In genomic region chr2:117785740-117786139, GRCh38 we compare ENCODE assay signal across 9 cellular contexts. TPM values are rescaled to one million over a fixed set of nuclear protein-coding genes. Genes with fewer than 3 reads are reported as not detected.
DNase-seq lines count a peak whose midpoint lies in the region; ATAC-seq lines count a peak whose summit lies in the region.
"Had no signal": no experiment of that assay in that cellular context is flagged by ENCODE, and none has a peak within 500 bp of the region (broad histone marks: within the 10 kb centered on the region; RNA-seq: fewer than 3 reads in every experiment).

No MANE protein-coding gene starts in this region.

- H3K9me3 Mint-ChIP-seq in activated naive CD4-positive, alpha-beta T cell treated with anti-CD3 and anti-CD28 coated beads, Interleukin-2, amount 50 U/mL, for 72 hours: peaks cover 10 to 11% of the 10 kb centered on the region in 2 donors
- H3K9me3 Mint-ChIP-seq: T-helper 1 cell treated with Interleukin-12 subunit alpha and Interleukin-12 subunit beta and Interleukin-4 antibody, amounts not matched to agents 30 μg/mL and 1 μg/mL, for 36 hours had no signal

- no peak overlapping the region for H3K27ac Mint-ChIP-seq in activated naive CD4-positive, alpha-beta T cell treated with anti-CD3 and anti-CD28 coated beads, Interleukin-2, amount 50 U/mL, for 72 hours
- H3K27ac Mint-ChIP-seq: T-helper 1 cell treated with Interleukin-12 subunit alpha and Interleukin-12 subunit beta and Interleukin-4 antibody, amounts not matched to agents 30 μg/mL and 1 μg/mL, for 36 hours had no signal

- peak; percentile 39 for DNase-seq in CD1c-positive myeloid dendritic cell (ENCODE audit: extremely low spot score)
- DNase-seq in NCI-H69 (lab: John Stamatoyannopoulos, UW): peak; percentile 51
- peak in 1 of 2 donors; percentile 36 for DNase-seq in activated naive CD4-positive, alpha-beta T cell treated with anti-CD3 and anti-CD28 coated beads, Interleukin-2, amount 50 U/mL, for 72 hours (ENCODE audit: low spot score in 2 of 2)
- peak; percentile 58 for DNase-seq in iris pigment epithelial cell (ENCODE audit: low read depth)
- peak; percentile 35 for DNase-seq in stimulated activated naive CD8-positive, alpha-beta T cell treated with anti-CD3 and anti-CD28 coated beads, Interleukin-15, Interleukin-2, amounts not matched to agents 100 U/mL and 50 U/mL, for 24 hours

- peaks cover 0 to 9% of the 10 kb centered on the region in 2 donors for H3K36me3 Mint-ChIP-seq in activated naive CD4-positive, alpha-beta T cell treated with anti-CD3 and anti-CD28 coated beads, Interleukin-2, amount 50 U/mL, for 72 hours

- peak; percentile 71 for ATAC-seq in GM18498 (IDR thresholded peaks at IDR 0.05; ENCODE audit: unreplicated experiment)
- ATAC-seq in HG03354 (IDR thresholded peaks at IDR 0.05; ENCODE audit: poor library complexity, severe bottlenecking, unreplicated experiment): peak; percentile 92
- peak; percentile 24 to 58 for ATAC-seq in activated naive CD4-positive, alpha-beta T cell treated with anti-CD3 and anti-CD28 coated beads, Interleukin-2, amount 50 U/mL, for 72 hours
- ATAC-seq in stimulated activated naive CD8-positive, alpha-beta T cell treated with anti-CD3 and anti-CD28 coated beads, Interleukin-15, Interleukin-2, amounts not matched to agents 100 U/mL and 50 U/mL, for 24 hours: no peak
- ATAC-seq in GM19467 (IDR thresholded peaks at IDR 0.05; ENCODE audit: unreplicated experiment): no peak

RNA-seq across cellular contexts. Expression of gene DDX18, which starts 28.8 kb away (rescaled TPM):
- total RNA-seq in activated naive CD4-positive, alpha-beta T cell treated with anti-CD3 and anti-CD28 coated beads, Interleukin-2, amount 50 U/mL, for 72 hours: 100 to 1,000 TPM in 1 of 2 donors, 10 to 100 TPM in 1; 84.1 to 114 TPM

Comparison
In these comparisons a context has a peak if more than half of its experiments do, and no peak if none do; other contexts are left out.
1. ATAC-seq: peak in GM18498 (single experiment), HG03354 (single experiment) and activated naive CD4-positive, alpha-beta T cell treated with anti-CD3 and anti-CD28 coated beads, Interleukin-2, amount 50 U/mL, for 72 hours (2 of 2); none in stimulated activated naive CD8-positive, alpha-beta T cell treated with anti-CD3 and anti-CD28 coated beads, Interleukin-15, Interleukin-2, amounts not matched to agents 100 U/mL and 50 U/mL, for 24 hours (single experiment) and GM19467 (single experiment).